1 cellular context compared by ENCODE assay signal in the genomic region with DNA sequence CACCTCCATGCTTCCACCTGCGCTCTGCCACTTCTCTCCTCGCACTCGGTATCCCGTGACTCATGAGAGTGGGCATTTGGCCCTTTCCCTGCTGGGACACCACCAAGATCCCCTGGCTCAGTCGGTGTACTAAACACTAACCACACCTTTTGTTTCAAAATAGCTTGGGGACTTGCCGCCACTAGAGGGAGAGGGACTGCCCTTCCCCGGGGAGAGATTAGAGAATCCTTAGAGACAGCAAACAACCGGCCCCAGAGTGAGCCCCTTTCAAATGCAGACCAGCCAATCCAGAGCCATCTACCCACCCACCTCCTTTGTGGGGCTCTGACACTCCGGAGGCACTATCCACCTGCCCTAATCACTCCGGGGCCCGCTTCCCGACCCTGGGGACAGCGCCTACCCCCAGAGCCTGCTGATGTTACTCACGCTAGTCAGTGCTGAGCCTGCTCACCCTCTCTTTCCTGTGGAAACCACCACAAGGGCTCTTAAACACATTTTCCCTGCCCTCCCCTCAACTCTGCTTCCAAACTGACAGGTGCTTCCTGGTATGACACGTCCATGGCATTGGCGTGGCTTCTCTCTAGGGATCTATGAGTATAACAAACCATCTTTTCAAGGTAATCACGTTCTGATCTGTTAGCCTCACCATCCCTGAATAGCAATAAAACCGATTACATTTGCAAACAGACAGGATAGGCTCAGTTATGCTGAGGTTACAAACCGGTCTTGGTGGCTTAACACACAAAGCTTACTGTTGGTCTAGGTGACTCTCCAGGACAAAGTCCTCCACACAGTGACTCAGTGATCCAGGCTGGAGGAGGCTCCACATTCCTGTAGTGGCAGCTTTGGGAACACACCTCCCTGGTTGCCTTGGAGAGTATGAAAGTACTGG.
TF ChIP-seq lines count a peak whose summit lies in the region.

No MANE protein-coding gene starts in this region.

TF ChIP-seq in K562, 482 proteins besides CTCF, POLR2A, EP300 and RAD21 (continued from another document):
- TF ChIP-seq, protein P1, sequence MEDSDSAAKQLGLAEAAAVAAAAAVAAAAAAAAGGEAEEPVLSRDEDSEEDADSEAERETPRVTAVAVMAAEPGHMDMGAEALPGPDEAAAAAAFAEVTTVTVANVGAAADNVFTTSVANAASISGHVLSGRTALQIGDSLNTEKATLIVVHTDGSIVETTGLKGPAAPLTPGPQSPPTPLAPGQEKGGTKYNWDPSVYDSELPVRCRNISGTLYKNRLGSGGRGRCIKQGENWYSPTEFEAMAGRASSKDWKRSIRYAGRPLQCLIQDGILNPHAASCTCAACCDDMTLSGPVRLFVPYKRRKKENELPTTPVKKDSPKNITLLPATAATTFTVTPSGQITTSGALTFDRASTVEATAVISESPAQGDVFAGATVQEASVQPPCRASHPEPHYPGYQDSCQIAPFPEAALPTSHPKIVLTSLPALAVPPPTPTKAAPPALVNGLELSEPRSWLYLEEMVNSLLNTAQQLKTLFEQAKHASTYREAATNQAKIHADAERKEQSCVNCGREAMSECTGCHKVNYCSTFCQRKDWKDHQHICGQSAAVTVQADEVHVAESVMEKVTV (CRISPR knock-in tag; IDR thresholded peaks at IDR 0.05): no peak
- no peak for TF ChIP-seq SAP30 (IDR thresholded peaks at IDR 0.05; ENCODE audit: borderline replicate concordance, insufficient read depth, low read depth, low read length, poor library complexity, severe bottlenecking)
- TF ChIP-seq, protein P2, sequence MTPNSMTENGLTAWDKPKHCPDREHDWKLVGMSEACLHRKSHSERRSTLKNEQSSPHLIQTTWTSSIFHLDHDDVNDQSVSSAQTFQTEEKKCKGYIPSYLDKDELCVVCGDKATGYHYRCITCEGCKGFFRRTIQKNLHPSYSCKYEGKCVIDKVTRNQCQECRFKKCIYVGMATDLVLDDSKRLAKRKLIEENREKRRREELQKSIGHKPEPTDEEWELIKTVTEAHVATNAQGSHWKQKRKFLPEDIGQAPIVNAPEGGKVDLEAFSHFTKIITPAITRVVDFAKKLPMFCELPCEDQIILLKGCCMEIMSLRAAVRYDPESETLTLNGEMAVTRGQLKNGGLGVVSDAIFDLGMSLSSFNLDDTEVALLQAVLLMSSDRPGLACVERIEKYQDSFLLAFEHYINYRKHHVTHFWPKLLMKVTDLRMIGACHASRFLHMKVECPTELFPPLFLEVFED (CRISPR knock-in tag; conservative IDR thresholded peaks at IDR 0.05): no peak
- TF ChIP-seq, protein P3, sequence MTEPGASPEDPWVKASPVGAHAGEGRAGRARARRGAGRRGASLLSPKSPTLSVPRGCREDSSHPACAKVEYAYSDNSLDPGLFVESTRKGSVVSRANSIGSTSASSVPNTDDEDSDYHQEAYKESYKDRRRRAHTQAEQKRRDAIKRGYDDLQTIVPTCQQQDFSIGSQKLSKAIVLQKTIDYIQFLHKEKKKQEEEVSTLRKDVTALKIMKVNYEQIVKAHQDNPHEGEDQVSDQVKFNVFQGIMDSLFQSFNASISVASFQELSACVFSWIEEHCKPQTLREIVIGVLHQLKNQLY (CRISPR knock-in tag; conservative IDR thresholded peaks at IDR 0.05): no peak
- TF ChIP-seq, protein P4, sequence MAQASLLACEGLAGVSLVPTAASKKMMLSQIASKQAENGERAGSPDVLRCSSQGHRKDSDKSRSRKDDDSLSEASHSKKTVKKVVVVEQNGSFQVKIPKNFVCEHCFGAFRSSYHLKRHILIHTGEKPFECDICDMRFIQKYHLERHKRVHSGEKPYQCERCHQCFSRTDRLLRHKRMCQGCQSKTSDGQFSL (CRISPR knock-in tag; IDR thresholded peaks at IDR 0.05): no peak
- TF ChIP-seq, protein P4 (tag; IDR thresholded peaks at IDR 0.05): no peak
- TF ChIP-seq SUPT5H (IDR thresholded peaks at IDR 0.05): no peak
